8 cellular contexts compared by ENCODE assay signal in genomic region chr2:127107622-127107999, GRCh38. TPM values are rescaled to one million over a fixed set of nuclear protein-coding genes. Genes with fewer than 3 reads are reported as not detected.
DNase-seq lines count a peak whose midpoint lies in the region; ATAC-seq and TF ChIP-seq lines count a peak whose summit lies in the region.

No MANE protein-coding gene starts in this region.

- peak overlapping the region; percentile 99 for H2AFZ ChIP-seq in Loucy (ENCODE audit: low read length)

- peaks cover 5% of the 10 kb centered on the region for H3K27me3 ChIP-seq in CD4-positive, CD25-positive, alpha-beta regulatory T cell (ENCODE audit: control insufficient read depth, insufficient read depth, low read length)
- peaks cover 13% of the 10 kb centered on the region for H3K27me3 ChIP-seq in Loucy (ENCODE audit: insufficient read depth, low read length, poor library complexity, severe bottlenecking)
- no peaks in the 10 kb centered on the region for H3K27me3 ChIP-seq in tibial artery

- H3K4me3 Mint-ChIP-seq in CD4-positive, CD25-positive, alpha-beta regulatory T cell: peak overlapping the region; percentile 89 to 96 (median 92)

- peaks cover 20% of the 10 kb centered on the region for H3K4me1 ChIP-seq in CD4-positive, CD25-positive, alpha-beta regulatory T cell (ENCODE audit: control insufficient read depth, insufficient read depth, low read length, poor library complexity, severe bottlenecking)
- H3K4me1 ChIP-seq in Loucy (ENCODE audit: insufficient read depth, low read length, poor library complexity, severe bottlenecking): no peaks in the 10 kb centered on the region
- peaks cover 0 to 30% (median 14%) of the 10 kb centered on the region in 4 donors for H3K4me1 ChIP-seq in tibial artery

- 12 to 16% methylated on average over 17 of the region's 17 CpGs for WGBS in lower leg skin, 2 donors

- peak in 1 of 2 donors; percentile 12 for ATAC-seq in CD4-positive, CD25-positive, alpha-beta regulatory T cell (ENCODE audit: low read depth in 2 of 2)
- peak; percentile 17 for ATAC-seq in GM21390 (IDR thresholded peaks at IDR 0.05; ENCODE audit: unreplicated experiment)

- no peaks in the 10 kb centered on the region for H4K20me1 ChIP-seq in Loucy (ENCODE audit: insufficient read depth, low read length, poor library complexity, severe bottlenecking)

- no peak for TF ChIP-seq POLR2A in lower leg skin (IDR thresholded peaks at IDR 0.05)

- intact Hi-C loops in lower leg skin (cut with DNase I; ENCODE audit: low total_unique reads): no loop called here
- intact Hi-C loops in tibial artery (cut with DNase I; ENCODE audit: low total_unique reads): no loop called here

- H3K9ac ChIP-seq in Loucy (ENCODE audit: low read depth, low read length, poor library complexity, severe bottlenecking): peak overlapping the region; percentile 58

- H3K4me1 Mint-ChIP-seq in CD4-positive, CD25-positive, alpha-beta regulatory T cell: peaks cover 0 to 6% (median 5%) of the 10 kb centered on the region in 4 donors

- H3K36me3 ChIP-seq in CD4-positive, CD25-positive, alpha-beta regulatory T cell (ENCODE audit: control insufficient read depth, insufficient read depth, low read length): no peaks in the 10 kb centered on the region
- H3K36me3 ChIP-seq in Loucy (ENCODE audit: insufficient read depth, low read length) (no peaks in the 10 kb centered on the region), tibial artery (no peaks in the 10 kb centered on the region)

- H3K9me3 ChIP-seq in CD4-positive, CD25-positive, alpha-beta regulatory T cell (ENCODE audit: control insufficient read depth in 2 of 2, low read length in 2 of 2): no peaks in the 10 kb centered on the region
- no peaks in the 10 kb centered on the region for H3K9me3 ChIP-seq in Loucy (ENCODE audit: insufficient read depth, low read depth, low read length)
- no peaks in the 10 kb centered on the region for H3K9me3 ChIP-seq in tibial artery

- no peaks in the 10 kb centered on the region for H3K9me3 Mint-ChIP-seq in CD4-positive, CD25-positive, alpha-beta regulatory T cell

- H3K9me2 ChIP-seq in Loucy (replicated peaks; ENCODE audit: low read depth, low read length): no peaks in the 10 kb centered on the region

- no peak overlapping the region for H3K27ac ChIP-seq in CD4-positive, CD25-positive, alpha-beta regulatory T cell (ENCODE audit: insufficient read depth, low read length, poor library complexity, severe bottlenecking)
- H3K27ac ChIP-seq in tibial artery: peak overlapping the region; percentile 57 to 77

- in situ Hi-C loops in T47D (cut with HindIII; ENCODE audit: low pct_unique_long_range_greater_than_20kb, low sequenced_read_pairs): no loop called here

- H3K4me3 ChIP-seq in CD4-positive, CD25-positive, alpha-beta regulatory T cell (ENCODE audit: low read depth, low read length): peak overlapping the region; percentile 65
- peak overlapping the region; percentile 83 for H3K4me3 ChIP-seq in Loucy (ENCODE audit: low read length, poor library complexity, severe bottlenecking)
- peak overlapping the region; percentile 69 for H3K4me3 ChIP-seq in lower leg skin (ENCODE audit: low read depth, poor library complexity, severe bottlenecking)
- peak overlapping the region; percentile 57 to 63 for H3K4me3 ChIP-seq in tibial artery

- peak overlapping the region; percentile 83 for H3K4me2 ChIP-seq in Loucy (ENCODE audit: low read depth, low read length, poor library complexity, severe bottlenecking)

- TF ChIP-seq CTCF in Loucy (conservative IDR thresholded peaks at IDR 0.05; ENCODE audit: low read length) (no peak), lower leg skin (IDR thresholded peaks at IDR 0.05) (no peak), tibial artery (IDR thresholded peaks at IDR 0.05) (no peak)

- no peaks in the 10 kb centered on the region for H3K79me2 ChIP-seq in Loucy (ENCODE audit: insufficient read depth, low read length)

- H3K27ac Mint-ChIP-seq in CD4-positive, CD25-positive, alpha-beta regulatory T cell: no peak overlapping the region

- no peaks in the 10 kb centered on the region for H3F3A ChIP-seq in Loucy (ENCODE audit: low read depth)

- H3K36me3 Mint-ChIP-seq in CD4-positive, CD25-positive, alpha-beta regulatory T cell: no peaks in the 10 kb centered on the region

- DNase-seq in CD4-positive, CD25-positive, alpha-beta regulatory T cell: peak in 1 of 3 donors; percentile 33
- peak; percentile 48 to 51 for DNase-seq in T47D (ENCODE audit: low read depth in 1 of 2, low spot score in 1 of 2)
- peak; percentile 19 to 84 for DNase-seq in lower leg skin (ENCODE audit: low spot score in 2 of 2)
- DNase-seq in tibial artery: no peak
- no peak for DNase-seq in DMS 273 (lab: John Stamatoyannopoulos, UW; ENCODE audit: unreplicated experiment)
- DNase-seq in HK-2 (ENCODE audit: unreplicated experiment): no peak

- peaks cover 49% of the 10 kb centered on the region for H3K27me3 Mint-ChIP-seq in CD4-positive, CD25-positive, alpha-beta regulatory T cell

RNA-seq across cellular contexts. Expression of gene BIN1, which starts 0.7 kb away (rescaled TPM):
- total RNA-seq in CD4-positive, CD25-positive, alpha-beta regulatory T cell: 204 TPM
- 100 to 1,000 TPM; 131 to 228 (median 157) TPM for polyA plus RNA-seq in CD4-positive, CD25-positive, alpha-beta regulatory T cell
- 10 to 100 TPM in 2 of 4 donors, 1 to 10 TPM in 2; 8.4 to 18.2 (median 9.8) TPM for total RNA-seq in lower leg skin

Comparison
In these comparisons a context has a peak if more than half of its experiments do, and no peak if none do; other contexts are left out.
1. DNase-seq: peak in T47D (2 of 2) and lower leg skin (2 of 2); none in tibial artery (0 of 2), DMS 273 (single experiment) and HK-2 (single experiment).
2. RNA of gene BIN1, which starts 0.7 kb away (total RNA-seq): 204 TPM in CD4-positive, CD25-positive, alpha-beta regulatory T cell (single experiment); 8.4 to 18.2 TPM in lower leg skin; every median in the first group is over 10 times any median in the second.
3. Peak in every context shown above with its lines, with median percentiles within 50 percentile points of each other: H3K4me3 ChIP-seq.